ENCODE assay signal across 8 cellular contexts in genomic region chr1:78045600-78045849, GRCh38. TPM values are rescaled to one million over a fixed set of nuclear protein-coding genes. Genes with fewer than 3 reads are reported as not detected.
A peak's percentile ranks its signal among the peaks of the same experiment; 100 is the strongest.
DNase-seq lines count a peak whose midpoint lies in the region; ATAC-seq and TF ChIP-seq lines count a peak whose summit lies in the region.

No MANE protein-coding gene starts in this region.

- peaks cover 40% of the 10 kb centered on the region for H3K27me3 Mint-ChIP-seq in activated CD8-positive, alpha-beta T cell treated with anti-CD3 and anti-CD28 coated beads for 36 hours

- no peak for TF ChIP-seq POLR2A in prostate gland (IDR thresholded peaks at IDR 0.05)

- peaks cover 3% of the 10 kb centered on the region for H3K4me1 ChIP-seq in ES-I3 (ENCODE audit: insufficient read depth, low read length)
- H3K4me1 ChIP-seq in hepatocyte (ENCODE audit: insufficient read depth): peaks cover 10% of the 10 kb centered on the region
- no peaks in the 10 kb centered on the region for H3K4me1 ChIP-seq in prostate gland (replicated peaks)

- H3K4me1 Mint-ChIP-seq in activated CD8-positive, alpha-beta T cell treated with anti-CD3 and anti-CD28 coated beads for 36 hours (ENCODE audit: low read depth): peaks cover 42% of the 10 kb centered on the region

- H3K36me3 Mint-ChIP-seq in activated CD8-positive, alpha-beta T cell treated with anti-CD3 and anti-CD28 coated beads for 36 hours (ENCODE audit: low read depth): no peaks in the 10 kb centered on the region

- H3K9ac ChIP-seq in ES-I3 (ENCODE audit: low read depth, low read length): peak overlapping the region; percentile 81

- DNase-seq in activated CD8-positive, alpha-beta T cell treated with anti-CD3 and anti-CD28 coated beads for 36 hours: no peak
- DNase-seq in hepatocyte (ENCODE audit: low spot score) (peak; percentile 13), prostate gland (ENCODE audit: low spot score) (no peak), left colon (no peak), NCI-H526 treated with DMSO at 0.1 percent for 48 hours (lab: John Stamatoyannopoulos, UW) (no peak), NCI-H69 (lab: John Stamatoyannopoulos, UW) (no peak), KG1 (lab: John Stamatoyannopoulos, UW) (no peak)

- H3K4me3 ChIP-seq in hepatocyte (peak overlapping the region; percentile 78), prostate gland (peak overlapping the region; percentile 36 to 41)

- H3K9me3 Mint-ChIP-seq in activated CD8-positive, alpha-beta T cell treated with anti-CD3 and anti-CD28 coated beads for 36 hours: no peaks in the 10 kb centered on the region

- no peaks in the 10 kb centered on the region for H3K9me3 ChIP-seq in ES-I3 (ENCODE audit: control insufficient read depth, insufficient read depth, low read length)
- H3K9me3 ChIP-seq in hepatocyte (ENCODE audit: low read depth): no peaks in the 10 kb centered on the region
- H3K9me3 ChIP-seq in prostate gland: no peaks in the 10 kb centered on the region

- TF ChIP-seq CTCF in activated CD8-positive, alpha-beta T cell treated with anti-CD3 and anti-CD28 coated beads for 36 hours (IDR thresholded peaks at IDR 0.05): no peak
- no peak for TF ChIP-seq CTCF in hepatocyte (IDR thresholded peaks at IDR 0.05; ENCODE audit: poor library complexity)
- no peak for TF ChIP-seq CTCF in prostate gland (IDR thresholded peaks at IDR 0.05)

- POLR2A ChIA-PET in activated CD8-positive, alpha-beta T cell treated with anti-CD3 and anti-CD28 coated beads for 36 hours (lab: Charles Lee): interaction anchor here (0.9 to 5.2 kb wide), 3 partner anchors 12 to 67 kb away, joined by 3 to 34 read pairs (median 9); partner anchors contain the start of genes DNAJB4 and FUBP1

- H3K27me3 ChIP-seq in hepatocyte (peaks cover 25% of the 10 kb centered on the region), prostate gland (replicated peaks; ENCODE audit: insufficient read depth) (no peaks in the 10 kb centered on the region)

- H3K36me3 ChIP-seq in ES-I3 (ENCODE audit: insufficient read depth, low read length): no peaks in the 10 kb centered on the region
- H3K36me3 ChIP-seq in hepatocyte (replicated peaks; ENCODE audit: insufficient read depth, low read depth): no peaks in the 10 kb centered on the region
- H3K36me3 ChIP-seq in prostate gland: no peaks in the 10 kb centered on the region

- WGBS in hepatocyte (ENCODE audit: low lambda C conversion rate, missing lambda C conversion rate): 41% methylated on average over 14 of the region's 14 CpGs
- 33% methylated on average over 14 of the region's 14 CpGs for WGBS in prostate gland

- peak overlapping the region; percentile 88 for H3K27ac ChIP-seq in hepatocyte
- peak overlapping the region in 1 of 2 donors; percentile 27 for H3K27ac ChIP-seq in prostate gland

- peaks cover 20% of the 10 kb centered on the region for H3K79me2 ChIP-seq in hepatocyte

- intact Hi-C loops in activated CD8-positive, alpha-beta T cell treated with anti-CD3 and anti-CD28 coated beads for 36 hours (cut with micrococcal nuclease): loop anchor here (5.0 kb wide), 1 partner anchor 67 kb away; no protein-coding TSS in a partner anchor
- intact Hi-C loops in prostate gland (cut with DNase I): loop anchor here (5.0 kb wide), 1 partner anchor 68 kb away; the partner anchor contains the start of gene FUBP1
- intact Hi-C loops in left colon (cut with DNase I, micrococcal nuclease): no loop called here

- H3K4me3 Mint-ChIP-seq in activated CD8-positive, alpha-beta T cell treated with anti-CD3 and anti-CD28 coated beads for 36 hours: peak overlapping the region; percentile 76

- peak overlapping the region; percentile 94 for H3K4me2 ChIP-seq in hepatocyte

- H4K20me1 ChIP-seq in hepatocyte (ENCODE audit: insufficient read depth, poor library complexity, severe bottlenecking): peaks cover 5% of the 10 kb centered on the region

- CTCF ChIA-PET in activated CD8-positive, alpha-beta T cell treated with anti-CD3 and anti-CD28 coated beads for 36 hours (lab: Charles Lee): interaction anchor here (1.0 to 2.6 kb wide), 2 partner anchors 22 to 69 kb away, joined by 3 to 11 read pairs; no protein-coding TSS in a partner anchor

- H2AFZ ChIP-seq in hepatocyte: peak overlapping the region; percentile 93

- H3K27ac Mint-ChIP-seq in activated CD8-positive, alpha-beta T cell treated with anti-CD3 and anti-CD28 coated beads for 36 hours: no peak overlapping the region

- H3K9me2 ChIP-seq in hepatocyte (replicated peaks; ENCODE audit: insufficient read depth): no peaks in the 10 kb centered on the region

- ATAC-seq in activated CD8-positive, alpha-beta T cell treated with anti-CD3 and anti-CD28 coated beads for 36 hours: no peak
- ATAC-seq in left colon: no peak

RNA-seq across cellular contexts. Expression of gene GIPC2, which starts 0.2 kb away (rescaled TPM):
- total RNA-seq in activated CD8-positive, alpha-beta T cell treated with anti-CD3 and anti-CD28 coated beads for 36 hours: under 1 TPM; 0.18 to 0.41 TPM
- total RNA-seq in hepatocyte (24.0 TPM in 2 replicates), prostate gland (1 to 10 TPM; 2.0 to 2.2 TPM), left colon (10 to 100 TPM; 30.5 to 32.4 TPM)
- polyA plus RNA-seq in hepatocyte: 8.4 and 16.9 TPM in 2 replicates

RNA-seq across cellular contexts. Expression of gene DNAJB4, which starts 40.8 kb away (rescaled TPM):
- 10 to 100 TPM in 1 of 2 experiments, 1 to 10 TPM in 1; 9.7 to 12.0 TPM for total RNA-seq in activated CD8-positive, alpha-beta T cell treated with anti-CD3 and anti-CD28 coated beads for 36 hours
- total RNA-seq in hepatocyte (36.5 and 48.0 TPM in 2 replicates), prostate gland (10 to 100 TPM; 15.8 to 22.8 TPM), left colon (10 to 100 TPM; 10.5 to 15.9 TPM)
- 22.7 and 29.5 TPM in 2 replicates for polyA plus RNA-seq in hepatocyte

Comparison
In these comparisons a context has a peak if more than half of its experiments do, and no peak if none do; other contexts are left out.
1. intact Hi-C loops: an anchor here in activated CD8-positive, alpha-beta T cell treated with anti-CD3 and anti-CD28 coated beads for 36 hours (5.0 kb wide) and prostate gland (5.0 kb wide); none called in left colon.